Comparison of ENCODE assay signal across 8 cellular contexts in the genomic region with DNA sequence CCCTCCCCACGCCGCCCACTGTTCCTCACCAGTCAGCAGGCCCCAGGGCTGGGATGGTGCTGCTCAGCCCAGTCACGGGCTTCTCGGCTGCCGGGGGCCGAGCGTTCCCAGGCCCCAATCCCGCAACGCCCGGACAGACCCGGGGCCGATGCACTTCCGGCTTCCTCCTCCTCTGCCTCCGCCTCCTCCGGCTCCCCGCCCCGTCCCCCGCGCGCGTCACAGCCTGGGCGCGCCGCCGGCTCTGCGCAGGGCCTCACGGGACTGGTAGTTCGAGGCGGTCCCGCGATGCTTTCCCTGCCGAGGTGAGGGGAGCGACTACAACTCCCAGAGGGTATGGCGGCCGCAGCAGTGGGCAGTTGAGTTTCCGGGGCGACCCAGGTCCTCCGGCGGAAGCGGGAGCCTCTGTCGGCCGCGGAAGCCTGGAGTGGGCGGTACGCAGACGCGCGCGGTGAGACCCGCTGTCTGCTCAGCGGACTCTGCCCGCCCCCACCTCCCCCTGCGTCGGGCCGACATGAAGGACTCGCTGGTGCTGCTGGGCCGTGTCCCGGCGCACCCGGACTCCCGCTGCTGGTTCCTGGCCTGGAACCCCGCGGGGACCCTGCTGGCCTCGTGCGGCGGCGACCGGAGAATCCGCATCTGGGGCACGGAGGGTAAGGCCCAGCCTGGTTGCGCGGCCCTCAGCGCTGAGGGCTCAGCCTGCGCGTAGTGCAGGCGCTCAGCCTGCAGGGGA. TPM values are rescaled to one million over a fixed set of nuclear protein-coding genes. Genes with fewer than 3 reads are reported as not detected.
DNase-seq lines count a peak whose midpoint lies in the region; ATAC-seq and TF ChIP-seq lines count a peak whose summit lies in the region.

A gene (plus strand): TSS at position 386 of the 730 bp plus-strand sequence. CDS start 126 bp downstream, at position 512.
A gene with protein sequence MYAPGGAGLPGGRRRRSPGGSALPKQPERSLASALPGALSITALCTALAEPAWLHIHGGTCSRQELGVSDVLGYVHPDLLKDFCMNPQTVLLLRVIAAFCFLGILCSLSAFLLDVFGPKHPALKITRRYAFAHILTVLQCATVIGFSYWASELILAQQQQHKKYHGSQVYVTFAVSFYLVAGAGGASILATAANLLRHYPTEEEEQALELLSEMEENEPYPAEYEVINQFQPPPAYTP (minus strand): TSS at position 158 of the 730 bp plus-strand sequence. CDS start 616 bp downstream, outside the sequence.

- H3K27me3 ChIP-seq in liver (ENCODE audit: control insufficient read depth in 4 of 4, insufficient read depth in 4 of 4, low read length in 3 of 4), result no peaks in the 10 kb centered on the region

- no peaks in the 10 kb centered on the region for H3K9me3 ChIP-seq in liver (ENCODE audit: control insufficient read depth in 4 of 4, low read length in 3 of 4)

- peak; percentile 94 for ATAC-seq in GM19395 (IDR thresholded peaks at IDR 0.05; ENCODE audit: unreplicated experiment)
- ATAC-seq in HG03565 (IDR thresholded peaks at IDR 0.05; ENCODE audit: unreplicated experiment), result peak; percentile 85

- H3K27ac ChIP-seq in liver (ENCODE audit: low read depth in 1 of 2, low read length in 2 of 2), result peak within 1 kb of the TSS; percentile 81 to 95

- H3K4me3 ChIP-seq in liver (ENCODE audit: low read depth in 1 of 3, low read length in 3 of 3), result peak within 1 kb of the TSS; percentile 83 to 97 (median 87)

- TF ChIP-seq CTCF in liver (IDR thresholded peaks at IDR 0.05; ENCODE audit: low read depth, low read length, missing input control), result peak; percentile 22

- H3K9ac ChIP-seq in liver (ENCODE audit: low read depth in 1 of 2, low read length in 2 of 2), result peak within 1 kb of the TSS; percentile 74 to 86

- DNase-seq in CD1c-positive myeloid dendritic cell (ENCODE audit: extremely low spot score), result peak; percentile 99
- peak; percentile 95 for DNase-seq in NCI-H774 (lab: John Stamatoyannopoulos, UW)
- peak; percentile 96 to 97 for DNase-seq in activated CD4-positive, alpha-beta T cell treated with anti-CD3 and anti-CD28 coated beads, Interleukin-2, amount 50 U/mL, for 4 hours
- peak; percentile 99 for DNase-seq in dermis blood vessel endothelial cell
- peak; percentile 99 for DNase-seq in stimulated activated CD4-positive, alpha-beta T cell treated with anti-CD3 and anti-CD28 coated beads, Interleukin-4, amount 100 ng/mL, for 24 hours

- TF ChIP-seq RAD21 in liver (IDR thresholded peaks at IDR 0.05), result peak; percentile 51 to 53

- peaks cover 9 to 46% (median 39%) of the 10 kb centered on the region in 4 donors for H3K4me1 ChIP-seq in liver (ENCODE audit: control insufficient read depth in 4 of 4, insufficient read depth in 4 of 4, low read length in 3 of 4)

- peaks cover 9 to 18% (median 16%) of the 10 kb centered on the region in 4 donors for H3K36me3 ChIP-seq in liver (ENCODE audit: control insufficient read depth in 4 of 4, insufficient read depth in 3 of 4, low read depth in 1 of 4, low read length in 3 of 4)

- WGBS in liver, result under 1% methylated on average over 76 of the region's 76 CpGs

TF ChIP-seq in liver, 16 proteins besides CTCF, POLR2A, EP300 and RAD21:
- TF ChIP-seq, protein P1, sequence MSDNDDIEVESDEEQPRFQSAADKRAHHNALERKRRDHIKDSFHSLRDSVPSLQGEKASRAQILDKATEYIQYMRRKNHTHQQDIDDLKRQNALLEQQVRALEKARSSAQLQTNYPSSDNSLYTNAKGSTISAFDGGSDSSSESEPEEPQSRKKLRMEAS (IDR thresholded peaks at IDR 0.05), result no peak
- TF ChIP-seq FOXA1 (IDR thresholded peaks at IDR 0.05) (peak; percentile 63), FOXA2 (IDR thresholded peaks at IDR 0.05) (peak; percentile 24), RXRA (IDR thresholded peaks at IDR 0.05) (peak in 1 of 2 donors; percentile 26), EGR1 (IDR thresholded peaks at IDR 0.05; ENCODE audit: low read depth in 2 of 2) (peak in 1 of 2 donors; percentile 75), SP1 (IDR thresholded peaks at IDR 0.05) (peak; percentile 69), TAF1 (conservative IDR thresholded peaks at IDR 0.05) (no peak), GABPA (IDR thresholded peaks at IDR 0.05 in 1 of 2, conservative IDR thresholded peaks at IDR 0.05 in 1 of 2) (peak; percentile 71 to 94), JUND (IDR thresholded peaks at IDR 0.05) (peak in 1 of 2 donors; percentile 25), HNF4A (conservative IDR thresholded peaks at IDR 0.05) (no peak), NR2F2 (IDR thresholded peaks at IDR 0.05) (no peak), HNF4G (IDR thresholded peaks at IDR 0.05) (no peak), YY1 (IDR thresholded peaks at IDR 0.05) (peak; percentile 93)
- TF ChIP-seq, protein P2, sequence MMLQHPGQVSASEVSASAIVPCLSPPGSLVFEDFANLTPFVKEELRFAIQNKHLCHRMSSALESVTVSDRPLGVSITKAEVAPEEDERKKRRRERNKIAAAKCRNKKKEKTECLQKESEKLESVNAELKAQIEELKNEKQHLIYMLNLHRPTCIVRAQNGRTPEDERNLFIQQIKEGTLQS (IDR thresholded peaks at IDR 0.05), result no peak
- TF ChIP-seq, protein P3, sequence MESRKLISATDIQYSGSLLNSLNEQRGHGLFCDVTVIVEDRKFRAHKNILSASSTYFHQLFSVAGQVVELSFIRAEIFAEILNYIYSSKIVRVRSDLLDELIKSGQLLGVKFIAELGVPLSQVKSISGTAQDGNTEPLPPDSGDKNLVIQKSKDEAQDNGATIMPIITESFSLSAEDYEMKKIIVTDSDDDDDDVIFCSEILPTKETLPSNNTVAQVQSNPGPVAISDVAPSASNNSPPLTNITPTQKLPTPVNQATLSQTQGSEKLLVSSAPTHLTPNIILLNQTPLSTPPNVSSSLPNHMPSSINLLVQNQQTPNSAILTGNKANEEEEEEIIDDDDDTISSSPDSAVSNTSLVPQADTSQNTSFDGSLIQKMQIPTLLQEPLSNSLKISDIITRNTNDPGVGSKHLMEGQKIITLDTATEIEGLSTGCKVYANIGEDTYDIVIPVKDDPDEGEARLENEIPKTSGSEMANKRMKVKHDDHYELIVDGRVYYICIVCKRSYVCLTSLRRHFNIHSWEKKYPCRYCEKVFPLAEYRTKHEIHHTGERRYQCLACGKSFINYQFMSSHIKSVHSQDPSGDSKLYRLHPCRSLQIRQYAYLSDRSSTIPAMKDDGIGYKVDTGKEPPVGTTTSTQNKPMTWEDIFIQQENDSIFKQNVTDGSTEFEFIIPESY (IDR thresholded peaks at IDR 0.05), result peak; percentile 98
- TF ChIP-seq, protein P4, sequence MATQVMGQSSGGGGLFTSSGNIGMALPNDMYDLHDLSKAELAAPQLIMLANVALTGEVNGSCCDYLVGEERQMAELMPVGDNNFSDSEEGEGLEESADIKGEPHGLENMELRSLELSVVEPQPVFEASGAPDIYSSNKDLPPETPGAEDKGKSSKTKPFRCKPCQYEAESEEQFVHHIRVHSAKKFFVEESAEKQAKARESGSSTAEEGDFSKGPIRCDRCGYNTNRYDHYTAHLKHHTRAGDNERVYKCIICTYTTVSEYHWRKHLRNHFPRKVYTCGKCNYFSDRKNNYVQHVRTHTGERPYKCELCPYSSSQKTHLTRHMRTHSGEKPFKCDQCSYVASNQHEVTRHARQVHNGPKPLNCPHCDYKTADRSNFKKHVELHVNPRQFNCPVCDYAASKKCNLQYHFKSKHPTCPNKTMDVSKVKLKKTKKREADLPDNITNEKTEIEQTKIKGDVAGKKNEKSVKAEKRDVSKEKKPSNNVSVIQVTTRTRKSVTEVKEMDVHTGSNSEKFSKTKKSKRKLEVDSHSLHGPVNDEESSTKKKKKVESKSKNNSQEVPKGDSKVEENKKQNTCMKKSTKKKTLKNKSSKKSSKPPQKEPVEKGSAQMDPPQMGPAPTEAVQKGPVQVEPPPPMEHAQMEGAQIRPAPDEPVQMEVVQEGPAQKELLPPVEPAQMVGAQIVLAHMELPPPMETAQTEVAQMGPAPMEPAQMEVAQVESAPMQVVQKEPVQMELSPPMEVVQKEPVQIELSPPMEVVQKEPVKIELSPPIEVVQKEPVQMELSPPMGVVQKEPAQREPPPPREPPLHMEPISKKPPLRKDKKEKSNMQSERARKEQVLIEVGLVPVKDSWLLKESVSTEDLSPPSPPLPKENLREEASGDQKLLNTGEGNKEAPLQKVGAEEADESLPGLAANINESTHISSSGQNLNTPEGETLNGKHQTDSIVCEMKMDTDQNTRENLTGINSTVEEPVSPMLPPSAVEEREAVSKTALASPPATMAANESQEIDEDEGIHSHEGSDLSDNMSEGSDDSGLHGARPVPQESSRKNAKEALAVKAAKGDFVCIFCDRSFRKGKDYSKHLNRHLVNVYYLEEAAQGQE (IDR thresholded peaks at IDR 0.05), result peak; percentile 34

RNA-seq across cellular contexts. Expression of the first gene that starts in this region (rescaled TPM):
- total RNA-seq in dermis blood vessel endothelial cell, result 72.6 and 120 TPM in 2 replicates
- total RNA-seq in liver, result 10 to 100 TPM; 50.6 to 80.4 TPM
- polyA plus RNA-seq in liver, result 10 to 100 TPM; 43.0 to 43.3 TPM

RNA-seq across cellular contexts. Expression of the second gene that starts in this region (rescaled TPM):
- 24.7 and 32.0 TPM in 2 replicates for total RNA-seq in dermis blood vessel endothelial cell
- 10 to 100 TPM; 17.7 to 19.1 TPM for total RNA-seq in liver
- polyA plus RNA-seq in liver, result 10 to 100 TPM; 11.2 to 27.5 TPM

Comparison
In these comparisons a context has a peak if more than half of its experiments do, and no peak if none do; other contexts are left out.
1. Peak in every context shown above with its lines: DNase-seq, ATAC-seq, H3K4me3 ChIP-seq and H3K27ac ChIP-seq.